Comparison of ENCODE assay signal across 8 cellular contexts in genomic region chr14:22871962-22872832, GRCh38. TPM values are rescaled to one million over a fixed set of nuclear protein-coding genes. Genes with fewer than 3 reads are reported as not detected.
DNase-seq lines count a peak whose midpoint lies in the region; ATAC-seq and TF ChIP-seq lines count a peak whose summit lies in the region.

No MANE protein-coding gene starts in this region.

- no peak overlapping the region for H2AFZ ChIP-seq in OCI-LY1 (ENCODE audit: low read length)

- no peaks in the 10 kb centered on the region for H3K27me3 Mint-ChIP-seq in CD8-positive, alpha-beta T cell (ENCODE audit: low read depth)
- H3K27me3 Mint-ChIP-seq in naive thymus-derived CD8-positive, alpha-beta T cell = no peaks in the 10 kb centered on the region

- peaks cover 28% of the 10 kb centered on the region for H3K4me1 ChIP-seq in CD8-positive, alpha-beta T cell (ENCODE audit: insufficient read depth, low read length)
- peaks cover 24% of the 10 kb centered on the region for H3K4me1 ChIP-seq in OCI-LY1 (ENCODE audit: insufficient read depth, low read length, severe bottlenecking)

- no peaks in the 10 kb centered on the region for H3K27me3 ChIP-seq in CD8-positive, alpha-beta T cell (ENCODE audit: insufficient read depth, low read length)
- H3K27me3 ChIP-seq in OCI-LY1 (ENCODE audit: insufficient read depth, low read length) = no peaks in the 10 kb centered on the region

- peak overlapping the region; percentile 78 for H3K9ac ChIP-seq in OCI-LY1 (ENCODE audit: low read length)

- intact Hi-C loops in CD8-positive, alpha-beta T cell (cut with DNase I, micrococcal nuclease) = loop anchor here (1.0 to 5.0 kb wide), 10 partner anchors 14 to 283 kb away; partner anchors contain the start of genes RBM23 (in 2 of the 2), AJUBA (in 1 of the 2), DAD1 (in 1 of the 2) and MRPL52 (in 1 of the 2)

- peak overlapping the region; percentile 82 for H3K4me3 ChIP-seq in CD8-positive, alpha-beta T cell (ENCODE audit: low read depth, low read length)
- peak overlapping the region; percentile 76 for H3K4me3 ChIP-seq in OCI-LY1 (ENCODE audit: low read depth, low read length, poor library complexity, severe bottlenecking)

- POLR2A ChIA-PET in CD8-positive, alpha-beta T cell (lab: Charles Lee) = interaction anchor here (0.9 to 3.5 kb wide), 15 partner anchors 10 to 302 kb away, joined by 3 to 28 read pairs (median 6); partner anchors contain the start of genes ACIN1, C14orf119, HAUS4 and OXA1L
- POLR2A ChIA-PET in naive thymus-derived CD8-positive, alpha-beta T cell (lab: Charles Lee) = interaction anchor here (0.6 to 7.2 kb wide), 18 partner anchors 11 to 1424 kb away, joined by 3 to 118 read pairs (median 7); partner anchors contain the start of genes ACIN1, C14orf119, MRPL52 and OXA1L

- no peaks in the 10 kb centered on the region for H3K9me3 Mint-ChIP-seq in CD8-positive, alpha-beta T cell
- no peaks in the 10 kb centered on the region for H3K9me3 Mint-ChIP-seq in naive thymus-derived CD8-positive, alpha-beta T cell

- H3K4me1 Mint-ChIP-seq in CD8-positive, alpha-beta T cell (ENCODE audit: low read depth) = peaks cover 36% of the 10 kb centered on the region
- peaks cover 9 to 39% (median 31%) of the 10 kb centered on the region in 4 donors for H3K4me1 Mint-ChIP-seq in naive thymus-derived CD8-positive, alpha-beta T cell

- no peaks in the 10 kb centered on the region for H4K20me1 ChIP-seq in OCI-LY1 (ENCODE audit: insufficient read depth, low read length)

- H3F3A ChIP-seq in OCI-LY1 (ENCODE audit: insufficient read depth, low read length) = no peaks in the 10 kb centered on the region

- H3K79me2 ChIP-seq in OCI-LY1 (ENCODE audit: insufficient read depth, low read length) = no peaks in the 10 kb centered on the region

- CTCF ChIA-PET in CD8-positive, alpha-beta T cell (lab: Charles Lee) = interaction anchor here (0.7 to 6.6 kb wide), 37 partner anchors 9 to 316 kb away, joined by 3 to 91 read pairs (median 5); partner anchors contain the start of genes AJUBA, DAD1, MMP14 and MRPL52

- peak overlapping the region; percentile 91 for H3K4me3 Mint-ChIP-seq in CD8-positive, alpha-beta T cell
- peak overlapping the region; percentile 90 to 99 (median 94) for H3K4me3 Mint-ChIP-seq in naive thymus-derived CD8-positive, alpha-beta T cell

- H3K36me3 ChIP-seq in CD8-positive, alpha-beta T cell (ENCODE audit: insufficient read depth, low read length) = peaks cover 38% of the 10 kb centered on the region
- H3K36me3 ChIP-seq in OCI-LY1 (ENCODE audit: insufficient read depth, low read length) = peaks cover 34% of the 10 kb centered on the region

- TF ChIP-seq CTCF in CD8-positive, alpha-beta T cell (IDR thresholded peaks at IDR 0.05) = peak; percentile 86
- peak; percentile 96 for TF ChIP-seq CTCF in OCI-LY1 (IDR thresholded peaks at IDR 0.05; ENCODE audit: low read length)

- peak overlapping the region; percentile 80 for H3K4me2 ChIP-seq in OCI-LY1 (ENCODE audit: low read length)

- H3K27ac Mint-ChIP-seq in CD8-positive, alpha-beta T cell = peak overlapping the region; percentile 99
- H3K27ac Mint-ChIP-seq in naive thymus-derived CD8-positive, alpha-beta T cell = peak overlapping the region; percentile 82 to 99 (median 98)

- DNase-seq in CD8-positive, alpha-beta T cell = peak; percentile 47 to 82 (median 67)
- DNase-seq in HT1080 (ENCODE audit: low read depth) (peak; percentile 84), fibroblast of gingiva (ENCODE audit: low read depth) (peak; percentile 64)
- DNase-seq in activated T-cell treated with anti-CD3 and anti-CD28 coated beads, Interleukin-2, amount 50 U/mL, for 48 hours = peak; percentile 86 to 90
- peak; percentile 49 to 81 (median 69) for DNase-seq in naive thymus-derived CD8-positive, alpha-beta T cell
- DNase-seq in stimulated activated naive CD4-positive, alpha-beta T cell treated with Interleukin-2 at 50 U/mL for 16 hours (lab: John Stamatoyannopoulos, UW) = peak; percentile 64

- H3K36me3 Mint-ChIP-seq in CD8-positive, alpha-beta T cell = peaks cover 48% of the 10 kb centered on the region
- H3K36me3 Mint-ChIP-seq in naive thymus-derived CD8-positive, alpha-beta T cell = peaks cover 0 to 44% (median 9%) of the 10 kb centered on the region in 3 donors

- H3K9me3 ChIP-seq in CD8-positive, alpha-beta T cell (ENCODE audit: low read length) = no peaks in the 10 kb centered on the region
- no peaks in the 10 kb centered on the region for H3K9me3 ChIP-seq in OCI-LY1 (ENCODE audit: low read length)

- ATAC-seq in CD8-positive, alpha-beta T cell = peak; percentile 46
- ATAC-seq in GM19397 (IDR thresholded peaks at IDR 0.05; ENCODE audit: unreplicated experiment) = peak; percentile 20
- ATAC-seq in naive thymus-derived CD8-positive, alpha-beta T cell = peak; percentile 46 to 49

- no peaks in the 10 kb centered on the region for H3K9me2 ChIP-seq in OCI-LY1 (ENCODE audit: low read depth, low read length)

- H3K27ac ChIP-seq in CD8-positive, alpha-beta T cell (ENCODE audit: low read depth, low read length) = peak overlapping the region; percentile 85
- peak overlapping the region; percentile 92 for H3K27ac ChIP-seq in OCI-LY1 (ENCODE audit: low read depth, low read length, poor library complexity, severe bottlenecking)

RNA-seq across cellular contexts. Expression of gene LRP10, which starts 0.7 kb away (rescaled TPM):
- 10 to 100 TPM; 37.1 to 39.2 TPM for total RNA-seq in CD8-positive, alpha-beta T cell
- total RNA-seq in HT1080 (2014; rRNA removed; shearing (Covaris generic)) = 65.5 and 86.0 TPM in 2 replicates
- polyA plus RNA-seq in HT1080 (2015; cell fraction: cytosol; rRNA removed) = 123 and 137 TPM in 2 replicates
- polyA plus RNA-seq in HT1080 (2015; cell fraction: nucleus; rRNA removed) = 141 and 148 TPM in 2 replicates
- total RNA-seq in naive thymus-derived CD8-positive, alpha-beta T cell = 10 to 100 TPM; 70.5 to 72.6 TPM
- polyA plus RNA-seq in naive thymus-derived CD8-positive, alpha-beta T cell = 10 to 100 TPM; 49.4 to 67.5 (median 52.2) TPM

RNA-seq across cellular contexts. Expression of gene REM2, which starts 10.8 kb away (rescaled TPM):
- 1 to 10 TPM; 4.1 to 5.4 TPM for total RNA-seq in CD8-positive, alpha-beta T cell
- not detected in 2 replicates for total RNA-seq in HT1080 (2014; rRNA removed; shearing (Covaris generic))
- not detected in 2 replicates for polyA plus RNA-seq in HT1080 (2015; cell fraction: cytosol; rRNA removed)
- polyA plus RNA-seq in HT1080 (2015; cell fraction: nucleus; rRNA removed) = 0.12 TPM in 1 of 2 replicates, not detected in the other
- total RNA-seq in naive thymus-derived CD8-positive, alpha-beta T cell = 1 to 10 TPM; 4.8 to 5.7 TPM
- polyA plus RNA-seq in naive thymus-derived CD8-positive, alpha-beta T cell = under 1 TPM; 0.15 to 0.72 (median 0.29) TPM

RNA-seq across cellular contexts. Expression of gene MMP14, which starts 35.8 kb away (rescaled TPM):
- total RNA-seq in CD8-positive, alpha-beta T cell = 1 to 10 TPM; 1.4 TPM
- total RNA-seq in HT1080 (2014; rRNA removed; shearing (Covaris generic)) = 480 and 530 TPM in 2 replicates
- 520 and 545 TPM in 2 replicates for polyA plus RNA-seq in HT1080 (2015; cell fraction: cytosol; rRNA removed)
- 2,350 and 2,450 TPM in 2 replicates for polyA plus RNA-seq in HT1080 (2015; cell fraction: nucleus; rRNA removed)
- 1 to 10 TPM; 2.5 to 3.3 TPM for total RNA-seq in naive thymus-derived CD8-positive, alpha-beta T cell
- polyA plus RNA-seq in naive thymus-derived CD8-positive, alpha-beta T cell = not detected

RNA-seq across cellular contexts. Expression of gene MRPL52, which starts 42.5 kb away (rescaled TPM):
- 10 to 100 TPM; 22.3 to 25.7 TPM for total RNA-seq in CD8-positive, alpha-beta T cell
- 106 and 146 TPM in 2 replicates for total RNA-seq in HT1080 (2014; rRNA removed; shearing (Covaris generic))
- polyA plus RNA-seq in HT1080 (2015; cell fraction: cytosol; rRNA removed) = 143 and 233 TPM in 2 replicates
- polyA plus RNA-seq in HT1080 (2015; cell fraction: nucleus; rRNA removed) = 118 and 121 TPM in 2 replicates
- total RNA-seq in naive thymus-derived CD8-positive, alpha-beta T cell = 10 to 100 TPM; 69.9 to 75.3 TPM
- 100 to 1,000 TPM; 120 to 155 (median 148) TPM for polyA plus RNA-seq in naive thymus-derived CD8-positive, alpha-beta T cell

RNA-seq across cellular contexts. Expression of gene RBM23, which starts 46.8 kb away (rescaled TPM):
- 100 to 1,000 TPM; 135 to 141 TPM for total RNA-seq in CD8-positive, alpha-beta T cell
- total RNA-seq in HT1080 (2014; rRNA removed; shearing (Covaris generic)) = 34.0 and 38.1 TPM in 2 replicates
- polyA plus RNA-seq in HT1080 (2015; cell fraction: cytosol; rRNA removed) = 39.3 and 41.7 TPM in 2 replicates
- 59.3 and 61.0 TPM in 2 replicates for polyA plus RNA-seq in HT1080 (2015; cell fraction: nucleus; rRNA removed)
- total RNA-seq in naive thymus-derived CD8-positive, alpha-beta T cell = 100 to 1,000 TPM; 143 to 148 TPM
- 10 to 100 TPM; 42.2 to 62.8 (median 59.6) TPM for polyA plus RNA-seq in naive thymus-derived CD8-positive, alpha-beta T cell

Comparison
In these comparisons a context has a peak if more than half of its experiments do, and no peak if none do; other contexts are left out.
1. Peak in every context shown above with its lines: DNase-seq, ATAC-seq, H3K4me3 ChIP-seq and H3K27ac ChIP-seq.
2. RNA of gene MMP14, which starts 35.8 kb away (total RNA-seq): 480 to 530 TPM in HT1080; 2.5 to 3.3 TPM in naive thymus-derived CD8-positive, alpha-beta T cell and 1.4 TPM in CD8-positive, alpha-beta T cell; every median in the first group is over 100 times any median in the second.